17 cellular contexts compared by ENCODE assay signal in genomic region chr10:124558339-124558685, GRCh38.
DNase-seq lines count a peak whose midpoint lies in the region; ATAC-seq and TF ChIP-seq lines count a peak whose summit lies in the region.
"Had no signal": no experiment of that assay in that cellular context is flagged by ENCODE, and none has a peak within 500 bp of the region (broad histone marks: within the 10 kb centered on the region; RNA-seq: fewer than 3 reads in every experiment).

No MANE protein-coding gene starts in this region.

- peak overlapping the region; percentile 89 for H3K27ac ChIP-seq in angular gyrus (ENCODE audit: low read depth, low read length)
- H3K27ac ChIP-seq in sigmoid colon: peak overlapping the region in 3 of 4 donors; percentile 82 to 87 (median 85)
- H3K27ac ChIP-seq in upper lobe of right lung: peak overlapping the region; percentile 47
- no peak overlapping the region for H3K27ac ChIP-seq in right lobe of liver
- H3K27ac ChIP-seq: KMS-11 had no signal

- no peaks in the 10 kb centered on the region for H3K9me3 ChIP-seq in sigmoid colon
- H3K9me3 ChIP-seq in upper lobe of right lung: no peaks in the 10 kb centered on the region
- no peaks in the 10 kb centered on the region for H3K9me3 ChIP-seq in right lobe of liver
- H3K9me3 ChIP-seq: BE2C had no signal

- no peak for TF ChIP-seq EP300 in sigmoid colon (IDR thresholded peaks at IDR 0.05)

- H3K36me3 ChIP-seq in sigmoid colon: no peaks in the 10 kb centered on the region
- no peaks in the 10 kb centered on the region for H3K36me3 ChIP-seq in upper lobe of right lung
- no peaks in the 10 kb centered on the region for H3K36me3 ChIP-seq in right lobe of liver
- H3K36me3 ChIP-seq: BE2C had no signal

- no peak for TF ChIP-seq CTCF in glutamatergic neuron (IDR thresholded peaks at IDR 0.05; ENCODE audit: partially characterized antibody, unreplicated experiment)
- TF ChIP-seq CTCF in sigmoid colon (IDR thresholded peaks at IDR 0.05): no peak
- no peak for TF ChIP-seq CTCF in upper lobe of right lung (IDR thresholded peaks at IDR 0.05)
- TF ChIP-seq CTCF in GM13976 (IDR thresholded peaks at IDR 0.05; ENCODE audit: borderline replicate concordance, control extremely low read depth, extremely low read depth, insufficient read depth, missing control alignments): no peak
- TF ChIP-seq CTCF in right lobe of liver (IDR thresholded peaks at IDR 0.05): no peak

- DNase-seq in glutamatergic neuron: peak; percentile 7
- DNase-seq in sigmoid colon: no peak
- DNase-seq in upper lobe of right lung: no peak
- DNase-seq in stimulated activated naive CD8-positive, alpha-beta T cell treated with anti-CD3 and anti-CD28 coated beads, Interleukin-15, Interleukin-2, amounts not matched to agents 100 U/mL and 50 U/mL, for 24 hours: no peak
- DNase-seq in GM13976 (ENCODE audit: low spot score): no peak
- DNase-seq in right lobe of liver: no peak
- DNase-seq: BE2C; CD4-positive, alpha-beta memory T cell; DMS79; GOT3; NCI-H1092 treated with DMSO at 0.1 percent for 48 hours; NCI-H1694 treated with DMSO at 0.1 percent for 48 hours; NCI-H69 had no signal

- H3K4me1 ChIP-seq in sigmoid colon (peaks cover 0 to 36% (median 29%) of the 10 kb centered on the region in 4 donors), upper lobe of right lung (peaks cover 7% of the 10 kb centered on the region), right lobe of liver (peaks cover 0 to 7% (median 0%) of the 10 kb centered on the region in 4 donors)
- H3K4me1 ChIP-seq: BE2C had no signal

- peaks cover 9% of the 10 kb centered on the region for H3K4me1 Mint-ChIP-seq in glutamatergic neuron (ENCODE audit: low read depth, unreplicated experiment)
- H3K4me1 Mint-ChIP-seq: CD4-positive, alpha-beta memory T cell had no signal

- WGBS in sigmoid colon, 2 donors: 91 to 97% methylated on average over 11 of the region's 11 CpGs
- WGBS in right lobe of liver (ENCODE audit: insufficient coverage, low coverage, low lambda C conversion rate, missing lambda C conversion rate): no CpG with 5 or more reads among the region's 11 CpGs

- in situ Hi-C loops in GM13976 (cut with MboI; ENCODE audit: low sequenced_read_pairs, unreplicated experiment): no loop called here

- H3K27ac Mint-ChIP-seq in glutamatergic neuron (ENCODE audit: unreplicated experiment): no peak overlapping the region
- H3K27ac Mint-ChIP-seq: CD4-positive, alpha-beta memory T cell; HFFc6 had no signal

- H3K27me3 ChIP-seq in sigmoid colon (no peaks in the 10 kb centered on the region), upper lobe of right lung (no peaks in the 10 kb centered on the region), right lobe of liver (no peaks in the 10 kb centered on the region)
- H3K27me3 ChIP-seq: BE2C had no signal

- TF ChIP-seq POLR2A in sigmoid colon (IDR thresholded peaks at IDR 0.05) (no peak), right lobe of liver (IDR thresholded peaks at IDR 0.05) (no peak)

- no peaks in the 10 kb centered on the region for H3K9me3 Mint-ChIP-seq in glutamatergic neuron (ENCODE audit: unreplicated experiment)
- H3K9me3 Mint-ChIP-seq: HFFc6 had no signal

- intact Hi-C loops in sigmoid colon (cut with DNase I): no loop called here
- intact Hi-C loops in upper lobe of right lung (cut with DNase I): no loop called here
- intact Hi-C loops in right lobe of liver (cut with DNase I): no loop called here

- peaks cover 2% of the 10 kb centered on the region for H3K27me3 Mint-ChIP-seq in glutamatergic neuron (ENCODE audit: unreplicated experiment)
- H3K27me3 Mint-ChIP-seq: CD4-positive, alpha-beta memory T cell had no signal

- H3K36me3 Mint-ChIP-seq in glutamatergic neuron (ENCODE audit: unreplicated experiment): no peaks in the 10 kb centered on the region

- ATAC-seq in upper lobe of right lung (no peak), right lobe of liver (no peak)
- no peak for ATAC-seq in stimulated activated naive CD8-positive, alpha-beta T cell treated with anti-CD3 and anti-CD28 coated beads, Interleukin-15, Interleukin-2, amounts not matched to agents 100 U/mL and 50 U/mL, for 24 hours
- ATAC-seq: HepG2 had no signal

- H3K4me3 ChIP-seq in sigmoid colon (no peak overlapping the region), upper lobe of right lung (no peak overlapping the region), right lobe of liver (no peak overlapping the region)

- no peak overlapping the region for H3K4me3 Mint-ChIP-seq in glutamatergic neuron (ENCODE audit: unreplicated experiment)
- H3K4me3 Mint-ChIP-seq: CD4-positive, alpha-beta memory T cell; HFFc6 had no signal

Comparison
In these comparisons a context has a peak if more than half of its experiments do, and no peak if none do; other contexts are left out.
1. H3K27ac ChIP-seq: peak in angular gyrus (single experiment), sigmoid colon (3 of 4) and upper lobe of right lung (single experiment); none in right lobe of liver (0 of 3).